Comparison of ENCODE assay signal across 1 cellular context in genomic region chr6:37943436-37944058, GRCh38.
A peak's percentile ranks its signal among the peaks of the same experiment; 100 is the strongest.
TF ChIP-seq lines count a peak whose summit lies in the region.

No MANE protein-coding gene starts in this region.

TF ChIP-seq in GM12878, 131 proteins besides CTCF, POLR2A, EP300 and RAD21 (continues in another document):
- TF ChIP-seq BCLAF1 (IDR thresholded peaks at IDR 0.05) = no peak
- no peak for TF ChIP-seq TCF3 (IDR thresholded peaks at IDR 0.05; ENCODE audit: borderline replicate concordance, insufficient read depth, low read depth, low read length)
- TF ChIP-seq EZH2 (IDR thresholded peaks at IDR 0.05; ENCODE audit: borderline replicate concordance, control insufficient read depth, low read depth, low read length) = no peak
- no peak for TF ChIP-seq PKNOX1 (IDR thresholded peaks at IDR 0.05)
- peak; percentile 44; the same call in 1 of the 2 replicates for TF ChIP-seq NFIC (IDR thresholded peaks at IDR 0.05; ENCODE audit: low read depth, low read length)
- 0 out of 2 replicates have a peak, but pooled peaks have one; percentile 19 for TF ChIP-seq TBL1XR1 (IDR thresholded peaks at IDR 0.05; ENCODE audit: low read depth, low read length)
- no peak for TF ChIP-seq MLLT1 (IDR thresholded peaks at IDR 0.05)
- TF ChIP-seq RAD51 (IDR thresholded peaks at IDR 0.05) = no peak
- peak; percentile 11; the same call in 1 of the 2 replicates for TF ChIP-seq ATF2 (IDR thresholded peaks at IDR 0.05; ENCODE audit: low read length)
- no peak for TF ChIP-seq HSF1 (IDR thresholded peaks at IDR 0.05; ENCODE audit: low read depth, low read length)
- TF ChIP-seq JUNB (IDR thresholded peaks at IDR 0.05) = peak; percentile 20; the same call in 1 of the 2 replicates
- TF ChIP-seq ZNF592 (IDR thresholded peaks at IDR 0.05) = no peak
- TF ChIP-seq NR2C2 (IDR thresholded peaks at IDR 0.05; ENCODE audit: borderline replicate concordance, control insufficient read depth, insufficient read length, low read depth) = no peak
- TF ChIP-seq SKIL (IDR thresholded peaks at IDR 0.05; ENCODE audit: low read depth, poor library complexity, severe bottlenecking) = peak; percentile 48
- no peak for TF ChIP-seq RELB (IDR thresholded peaks at IDR 0.05; ENCODE audit: low read depth)
- TF ChIP-seq GABPA (IDR thresholded peaks at IDR 0.05; ENCODE audit: low read depth) = no peak
- TF ChIP-seq LARP7 (IDR thresholded peaks at IDR 0.05) = no peak
- TF ChIP-seq KDM1A (IDR thresholded peaks at IDR 0.05; ENCODE audit: borderline replicate concordance) = no peak
- no peak for TF ChIP-seq CREB1 (IDR thresholded peaks at IDR 0.05; ENCODE audit: low read depth)
- no peak for TF ChIP-seq SPI1 (IDR thresholded peaks at IDR 0.05; ENCODE audit: borderline replicate concordance, insufficient read depth, low read depth, low read length)
- no peak for TF ChIP-seq YY1 (IDR thresholded peaks at IDR 0.05; ENCODE audit: low read depth, low read length)
- TF ChIP-seq MEF2B (IDR thresholded peaks at IDR 0.05; ENCODE audit: partially characterized antibody, poor library complexity, severe bottlenecking) = peak; percentile 10
- no peak for TF ChIP-seq USF1 (IDR thresholded peaks at IDR 0.05; ENCODE audit: borderline replicate concordance, extremely low read length, insufficient read depth, low read depth, low read length)
- no peak for TF ChIP-seq ZNF687 (IDR thresholded peaks at IDR 0.05)
- TF ChIP-seq BRCA1 (IDR thresholded peaks at IDR 0.05; ENCODE audit: low read depth, low read length) = no peak
- TF ChIP-seq POU2F2 (IDR thresholded peaks at IDR 0.05; ENCODE audit: borderline replicate concordance, low read depth, low read length) = peak; percentile 75; the same call in 1 of the 3 replicates
- peak; percentile 48 for TF ChIP-seq RUNX3 (IDR thresholded peaks at IDR 0.05; ENCODE audit: low read length)
